In genomic region chr15:90859234-90860131, GRCh38 we compare ENCODE assay signal across 14 cellular contexts. TPM values are rescaled to one million over a fixed set of nuclear protein-coding genes. Genes with fewer than 3 reads are reported as not detected.
DNase-seq lines count a peak whose midpoint lies in the region; ATAC-seq, FAIRE-seq and TF ChIP-seq lines count a peak whose summit lies in the region.
"Had no signal": no experiment of that assay in that cellular context is flagged by ENCODE, and none has a peak within 500 bp of the region (broad histone marks: within the 10 kb centered on the region; RNA-seq: fewer than 3 reads in every experiment).

No MANE protein-coding gene starts in this region.

- intact Hi-C loops in activated CD8-positive, alpha-beta T cell treated with anti-CD3 and anti-CD28 coated beads for 36 hours (cut with micrococcal nuclease): no loop called here
- intact Hi-C loops in HepG2 (cut with micrococcal nuclease; ENCODE audit: unreplicated experiment): loop anchor here (1.0 kb wide), 1 partner anchor 27 kb away; no protein-coding TSS in a partner anchor
- intact Hi-C loops in Calu3 (cut with micrococcal nuclease; ENCODE audit: unreplicated experiment): no loop called here

- H3K27me3 Mint-ChIP-seq in H9 (ENCODE audit: low read depth): no peaks in the 10 kb centered on the region
- H3K27me3 Mint-ChIP-seq in activated CD8-positive, alpha-beta T cell treated with anti-CD3 and anti-CD28 coated beads for 36 hours: no peaks in the 10 kb centered on the region
- no peaks in the 10 kb centered on the region for H3K27me3 Mint-ChIP-seq in Calu3 (ENCODE audit: unreplicated experiment)
- H3K27me3 Mint-ChIP-seq: type B pancreatic cell had no signal

- no CpG with 5 or more reads among the region's 10 CpGs for WGBS in H9 (ENCODE audit: extremely low coverage, insufficient read length, low lambda C conversion rate)
- WGBS in HepG2 (ENCODE audit: low lambda C conversion rate): 6% methylated on average over 8 of the region's 10 CpGs

- H3K4me3 ChIP-seq in BLaER1 treated with 17β-estradiol and CSF1 and Interleukin-3, amounts not matched to agents 10 nM and 100 nM: no peak overlapping the region
- peak overlapping the region; percentile 4 to 43 (median 10); a peak in 3 of 6 replicates for H3K4me3 ChIP-seq in HepG2 (replicated peaks in 1 of 3; ENCODE audit: insufficient read depth in 1 of 3, low read depth in 2 of 3, low read length in 3 of 3)
- H3K4me3 ChIP-seq: ascending aorta had no signal

- peak overlapping the region; percentile 72 for H3K18ac ChIP-seq in H9 (ENCODE audit: insufficient read length, low read depth, low read length)

- H3K36me3 ChIP-seq in BLaER1 treated with 17β-estradiol and CSF1 and Interleukin-3, amounts not matched to agents 10 nM and 100 nM: no peaks in the 10 kb centered on the region; a peak in 1 of 22 replicates
- H3K36me3 ChIP-seq in HepG2 (replicated peaks in 1 of 2; ENCODE audit: control insufficient read depth in 1 of 2, insufficient read depth in 2 of 2, low read length in 2 of 2): no peaks in the 10 kb centered on the region
- H3K36me3 ChIP-seq: ascending aorta had no signal

- H3K23me2 ChIP-seq in H9 (ENCODE audit: insufficient read length, low read depth, low read length, poor library complexity, severe bottlenecking): no peaks in the 10 kb centered on the region

- H3K4me3 Mint-ChIP-seq in H9 (peak overlapping the region in 1 of 2 experiments; percentile 1; a peak in 1 of 5 replicates), Calu3 (ENCODE audit: low read depth, unreplicated experiment) (no peak overlapping the region)
- no peak overlapping the region for H3K4me3 Mint-ChIP-seq in activated CD8-positive, alpha-beta T cell treated with anti-CD3 and anti-CD28 coated beads for 36 hours
- H3K4me3 Mint-ChIP-seq: type B pancreatic cell had no signal

- H3K14ac ChIP-seq in H9 (ENCODE audit: insufficient read depth, low read length): peak overlapping the region; percentile 1; the same call in 1 of the 2 replicates

- no peak overlapping the region for H4K8ac ChIP-seq in H9 (replicated peaks; ENCODE audit: insufficient read length, low read depth, low read length)

- no peaks in the 10 kb centered on the region for H3K9me3 ChIP-seq in BLaER1 treated with 17β-estradiol and CSF1 and Interleukin-3, amounts not matched to agents 10 nM and 100 nM (replicated peaks in 1 of 11)
- H3K9me3 ChIP-seq in H9 (ENCODE audit: control insufficient read depth, low read depth, low read length) (no peaks in the 10 kb centered on the region), HepG2 (ENCODE audit: low read length) (no peaks in the 10 kb centered on the region)
- H3K9me3 ChIP-seq: ascending aorta had no signal

- TF ChIP-seq CTCF in H9 (conservative IDR thresholded peaks at IDR 0.05) (no peak), HepG2 (CRISPR knock-in tag; IDR thresholded peaks at IDR 0.05) (peak; percentile 66), Calu3 (IDR thresholded peaks at IDR 0.05; ENCODE audit: unreplicated experiment) (no peak)
- TF ChIP-seq CTCF in activated CD8-positive, alpha-beta T cell treated with anti-CD3 and anti-CD28 coated beads for 36 hours (IDR thresholded peaks at IDR 0.05): no peak

- no peak overlapping the region for H2BK20ac ChIP-seq in H9 (ENCODE audit: low read depth, low read length, poor library complexity, severe bottlenecking)

- H2BK12ac ChIP-seq in H9 (ENCODE audit: insufficient read length, low read depth, low read length): no peak overlapping the region

- no peak overlapping the region for H4K91ac ChIP-seq in H9 (ENCODE audit: insufficient read length, low read depth, low read length)

- H4K20me1 ChIP-seq in BLaER1 treated with 17β-estradiol and CSF1 and Interleukin-3, amounts not matched to agents 10 nM and 100 nM: no peaks in the 10 kb centered on the region
- no peaks in the 10 kb centered on the region for H4K20me1 ChIP-seq in H9 (ENCODE audit: control insufficient read depth, insufficient read depth, insufficient read length)
- 0 out of 2 replicates have a peak, but pooled peaks cover 2% of the 10 kb centered on the region for H4K20me1 ChIP-seq in HepG2 (ENCODE audit: insufficient read depth, low read length)

- in situ Hi-C loops in HepG2 (cut with HindIII; ENCODE audit: extremely low pct_ligation_motif_present, low pct_unique_long_range_greater_than_20kb): no loop called here

- peak overlapping the region in 7 of 11 experiments; percentile 25 to 66 (median 61); a peak in 12 of 22 replicates for H3K4me2 ChIP-seq in BLaER1 treated with 17β-estradiol and CSF1 and Interleukin-3, amounts not matched to agents 10 nM and 100 nM
- H3K4me2 ChIP-seq in H9 (ENCODE audit: insufficient read depth, insufficient read length, low read length): no peak overlapping the region
- H3K4me2 ChIP-seq in HepG2 (ENCODE audit: low read depth, low read length): peak overlapping the region; percentile 69

- no peak overlapping the region for H3T11ph ChIP-seq in H9 (ENCODE audit: low read length)

- H3K9ac ChIP-seq in BLaER1 treated with 17β-estradiol and CSF1 and Interleukin-3, amounts not matched to agents 10 nM and 100 nM: peak overlapping the region in 3 of 11 experiments; percentile 7 to 23 (median 18); a peak in 1 of 22 replicates
- H3K9ac ChIP-seq in H9 (ENCODE audit: extremely low read depth, insufficient read length, low read length) (no peak overlapping the region), HepG2 (ENCODE audit: insufficient read depth, low read depth, low read length) (peak overlapping the region; percentile 19; the same call in 1 of the 2 replicates)

- H3K27ac Mint-ChIP-seq in H9 (peak overlapping the region; percentile 34 to 81 (median 59); a peak in 5 of 7 replicates), Calu3 (ENCODE audit: unreplicated experiment) (no peak overlapping the region)
- H3K27ac Mint-ChIP-seq in activated CD8-positive, alpha-beta T cell treated with anti-CD3 and anti-CD28 coated beads for 36 hours: peak overlapping the region; percentile 40
- H3K27ac Mint-ChIP-seq: type B pancreatic cell had no signal

- H2BK15ac ChIP-seq in H9 (ENCODE audit: low read depth, low read length): no peak overlapping the region

- H3K27ac ChIP-seq in BLaER1 treated with 17β-estradiol and CSF1 and Interleukin-3, amounts not matched to agents 10 nM and 100 nM: peak overlapping the region in 2 of 11 experiments; percentile 20 to 37; a peak in 3 of 22 replicates
- H3K27ac ChIP-seq in H9 (ENCODE audit: insufficient read length, low read depth, low read length): no peak overlapping the region
- H3K27ac ChIP-seq in HepG2 (ENCODE audit: extremely low read length, insufficient read depth, low read length): peak overlapping the region; percentile 34
- H3K27ac ChIP-seq: ascending aorta had no signal

- no peak for ATAC-seq in activated CD8-positive, alpha-beta T cell treated with anti-CD3 and anti-CD28 coated beads for 36 hours
- ATAC-seq in HepG2 (peak; percentile 57), HG02623 (IDR thresholded peaks at IDR 0.05; ENCODE audit: unreplicated experiment) (no peak), HG03520 (IDR thresholded peaks at IDR 0.05; ENCODE audit: unreplicated experiment) (no peak), HG03457 (IDR thresholded peaks at IDR 0.05; ENCODE audit: unreplicated experiment) (no peak)
- ATAC-seq: activated CD4-positive, CD25-positive, alpha-beta regulatory T cell treated with anti-CD3 and anti-CD28 coated beads, Interleukin-2, amount 50 U/mL, for 24 hours had no signal

- FAIRE-seq in HepG2 (lab: Jason Lieb, UNC): peak; percentile 66
- FAIRE-seq: endothelial cell of umbilical vein had no signal

- no peak overlapping the region for H4K5ac ChIP-seq in H9 (ENCODE audit: insufficient read length, low read depth, low read length)

- no peaks in the 10 kb centered on the region; a peak in 1 of 5 replicates for H3K9me3 Mint-ChIP-seq in H9
- H3K9me3 Mint-ChIP-seq in activated CD8-positive, alpha-beta T cell treated with anti-CD3 and anti-CD28 coated beads for 36 hours: no peaks in the 10 kb centered on the region
- H3K9me3 Mint-ChIP-seq in Calu3 (ENCODE audit: low read depth, unreplicated experiment): no peaks in the 10 kb centered on the region
- H3K9me3 Mint-ChIP-seq: type B pancreatic cell had no signal

- peaks cover 8 to 9% of the 10 kb centered on the region in 2 experiments for H3K4me1 Mint-ChIP-seq in H9
- H3K4me1 Mint-ChIP-seq in activated CD8-positive, alpha-beta T cell treated with anti-CD3 and anti-CD28 coated beads for 36 hours (ENCODE audit: low read depth): peaks cover 47% of the 10 kb centered on the region
- H3K4me1 Mint-ChIP-seq in Calu3 (ENCODE audit: low read depth, unreplicated experiment): peaks cover 21% of the 10 kb centered on the region

- no peaks in the 10 kb centered on the region for H3K27me3 ChIP-seq in BLaER1 treated with 17β-estradiol and CSF1 and Interleukin-3, amounts not matched to agents 10 nM and 100 nM
- H3K27me3 ChIP-seq in H9 (ENCODE audit: insufficient read depth, low read length): no peaks in the 10 kb centered on the region
- H3K27me3 ChIP-seq in HepG2 (ENCODE audit: control insufficient read depth in 1 of 2, insufficient read depth in 2 of 2, low read length in 2 of 2): peaks cover 2 to 12% of the 10 kb centered on the region in 2 experiments; a peak in 2 of 5 replicates
- H3K27me3 ChIP-seq: ascending aorta had no signal

- no peak; a peak in 1 of 4 replicates for TF ChIP-seq EP300 in HepG2 (IDR thresholded peaks at IDR 0.05; ENCODE audit: low read depth in 2 of 2, low read length in 2 of 2)
- TF ChIP-seq EP300 in HepG2 (CRISPR knock-in tag; IDR thresholded peaks at IDR 0.05; ENCODE audit: borderline replicate concordance): no peak; the same call in 1 of the 2 replicates

- BruUV-seq in HepG2 (replicated peaks; lab: Mats Ljungman, UMichigan): no TSS peak
- no TSS peak for BruUV-seq in Calu3 (replicated peaks; lab: Mats Ljungman, UMichigan)

- peak; percentile 64 for TF ChIP-seq RAD21 in HepG2 (CRISPR knock-in tag; IDR thresholded peaks at IDR 0.05)

- H3K79me1 ChIP-seq in H9 (ENCODE audit: insufficient read depth, low read depth, low read length, poor library complexity, severe bottlenecking): no peaks in the 10 kb centered on the region

- H2BK120ac ChIP-seq in H9 (ENCODE audit: low read depth, low read length, poor library complexity, severe bottlenecking): no peak overlapping the region

- TF ChIP-seq POLR2A in HepG2 (IDR thresholded peaks at IDR 0.05; ENCODE audit: insufficient read depth in 1 of 2, low read depth in 2 of 2, low read length in 2 of 2): no peak

- CTCF ChIA-PET in activated CD8-positive, alpha-beta T cell treated with anti-CD3 and anti-CD28 coated beads for 36 hours (lab: Charles Lee): interaction anchor here (2.9 kb wide), 1 partner anchor 26 kb away, joined by 15 read pairs; no protein-coding TSS in a partner anchor
- CTCF ChIA-PET in HepG2 (lab: Yijun Ruan, JAX; ENCODE audit: low intra/inter-chr PET ratio, low total read pairs): interaction anchor here (1.2 kb wide), 1 partner anchor 26 kb away, joined by 13 read pairs; no protein-coding TSS in a partner anchor
- CTCF ChIA-PET in Calu3 (lab: Charles Lee): interaction anchor here (0.7 to 1.0 kb wide), 3 partner anchors 11 to 26 kb away, joined by 3 to 7 read pairs (median 6); no protein-coding TSS in a partner anchor

- POLR2A ChIA-PET in activated CD8-positive, alpha-beta T cell treated with anti-CD3 and anti-CD28 coated beads for 36 hours (lab: Charles Lee): interaction anchor here (1.2 to 2.4 kb wide), 2 partner anchors 11 to 22 kb away, joined by 5 to 6 read pairs; no protein-coding TSS in a partner anchor
- POLR2A ChIA-PET in HepG2 (lab: Yijun Ruan, JAX): interaction anchor here (0.5 to 3.6 kb wide), 12 partner anchors 11 to 472 kb away, joined by 3 to 65 read pairs (median 4); partner anchors contain the start of genes FES, HDDC3, MAN2A2 and UNC45A

- H2AK5ac ChIP-seq in H9 (ENCODE audit: insufficient read length, low read length): no peak overlapping the region

- no peak overlapping the region for H3K56ac ChIP-seq in H9 (ENCODE audit: insufficient read length, low read depth, low read length)

- no peaks in the 10 kb centered on the region for H3K79me2 ChIP-seq in H9 (ENCODE audit: insufficient read depth, low read length)
- H3K79me2 ChIP-seq in HepG2 (ENCODE audit: insufficient read depth, low read length): no peaks in the 10 kb centered on the region

- H3K4me1 ChIP-seq in BLaER1 treated with 17β-estradiol and CSF1 and Interleukin-3, amounts not matched to agents 10 nM and 100 nM: peaks cover under 1 to 57% (median 32%) of the 10 kb centered on the region in 10 experiments; a peak in 19 of 20 replicates
- peaks cover 2% of the 10 kb centered on the region; the same call in 1 of the 2 replicates for H3K4me1 ChIP-seq in H9 (ENCODE audit: insufficient read depth, low read length)
- peaks cover 91% of the 10 kb centered on the region for H3K4me1 ChIP-seq in HepG2 (ENCODE audit: insufficient read depth, low read length)
- H3K4me1 ChIP-seq: ascending aorta had no signal

- no peaks in the 10 kb centered on the region for H3K36me3 Mint-ChIP-seq in H9 (ENCODE audit: insufficient read depth in 1 of 3, low read depth in 3 of 3)
- no peaks in the 10 kb centered on the region for H3K36me3 Mint-ChIP-seq in activated CD8-positive, alpha-beta T cell treated with anti-CD3 and anti-CD28 coated beads for 36 hours (ENCODE audit: low read depth)
- no peaks in the 10 kb centered on the region for H3K36me3 Mint-ChIP-seq in Calu3 (ENCODE audit: insufficient read depth, unreplicated experiment)
- H3K36me3 Mint-ChIP-seq: type B pancreatic cell had no signal

- H3K23ac ChIP-seq in H9 (ENCODE audit: insufficient read length, low read depth, low read length): no peak overlapping the region

- H2AFZ ChIP-seq in H9 (ENCODE audit: low read length) (peak overlapping the region; percentile 46), HepG2 (ENCODE audit: low read length) (no peak overlapping the region)

- H2BK5ac ChIP-seq in H9 (ENCODE audit: insufficient read length, low read length): no peak overlapping the region

- DNase-seq in H9 (peak; percentile 67), HepG2 (ENCODE audit: low spot score) (peak; percentile 71), Calu3 (no peak)
- DNase-seq in activated CD8-positive, alpha-beta T cell treated with anti-CD3 and anti-CD28 coated beads for 36 hours: peak; percentile 1
- DNase-seq: DMS 273 treated with DMSO at 0.1 percent for 48 hours, NCI-H1105 had no signal

- H3K4ac ChIP-seq in H9 (ENCODE audit: low read depth, low read length): no peak overlapping the region

RNA-seq across cellular contexts. Expression of gene FURIN, which starts 8.9 kb away (rescaled TPM):
- 35.1 and 35.7 TPM in 2 replicates for total RNA-seq in H9 (2021)
- total RNA-seq in activated CD8-positive, alpha-beta T cell treated with anti-CD3 and anti-CD28 coated beads for 36 hours: 100 to 1,000 TPM; 111 to 117 TPM
- total RNA-seq in HepG2 (2016; rRNA removed; fragmentation: Illumina TruSeq; extraction: Trizol): 13.9 and 17.4 TPM in 2 replicates
- 4.7 and 4.8 TPM in 2 replicates for total RNA-seq in HepG2 (2016; cell fraction: cytosol; rRNA removed; fragmentation: Illumina TruSeq; extraction: Trizol; ENCODE audit: low read depth)
- total RNA-seq in HepG2 (2016; cell fraction: insoluble cytoplasmic fraction; rRNA removed; fragmentation: Illumina TruSeq; extraction: Trizol): 10.1 and 18.5 TPM in 2 replicates
- 20.5 and 21.4 TPM in 2 replicates for total RNA-seq in HepG2 (2016; cell fraction: membrane; rRNA removed; fragmentation: Illumina TruSeq; extraction: Trizol)
- 17.5 and 19.5 TPM in 2 replicates for total RNA-seq in HepG2 (2016; cell fraction: nucleus; rRNA removed; fragmentation: Illumina TruSeq; extraction: Trizol)
- polyA plus RNA-seq in HepG2 (2011; rRNA removed): 15.2 and 17.3 TPM in 2 replicates
- 12.0 and 18.4 TPM in 2 replicates for polyA plus RNA-seq in HepG2 (2011; cell fraction: cytosol; rRNA removed)
- polyA plus RNA-seq in HepG2 (2011; cell fraction: nucleus; rRNA removed): 17.2 and 23.0 TPM in 2 replicates
- 4.4 and 15.3 TPM in 2 replicates for polyA plus RNA-seq in HepG2 (2012)
- 6.3 and 6.4 TPM in 2 replicates for polyA plus RNA-seq in HepG2 (2016; cell fraction: cytosol; fragmentation: Illumina TruSeq; extraction: Trizol; ENCODE audit: low read depth)
- polyA plus RNA-seq in HepG2 (2016; cell fraction: insoluble cytoplasmic fraction; fragmentation: Illumina TruSeq; extraction: Trizol; ENCODE audit: low read depth): 14.6 and 21.4 TPM in 2 replicates
- polyA plus RNA-seq in HepG2 (2016; cell fraction: membrane; fragmentation: Illumina TruSeq; extraction: Trizol; ENCODE audit: low read depth): 19.0 and 20.4 TPM in 2 replicates
- 32.9 and 35.2 TPM in 2 replicates for polyA plus RNA-seq in HepG2 (2016; cell fraction: nucleus; fragmentation: Illumina TruSeq; extraction: Trizol; ENCODE audit: insufficient read depth, low read depth)
- polyA minus RNA-seq in HepG2 (2011; rRNA and poly(A)+ RNA removed; ENCODE audit: low replicate concordance): 33.9 and 45.0 TPM in 2 replicates
- 15.8 and 17.1 TPM in 2 replicates for polyA minus RNA-seq in HepG2 (2011; cell fraction: cytosol; rRNA and poly(A)+ RNA removed)
- 6.1 and 8.6 TPM in 2 replicates for polyA minus RNA-seq in HepG2 (2011; cell fraction: nucleus; rRNA and poly(A)+ RNA removed)
- total RNA-seq in Calu3 (2022): 61.7 and 76.6 TPM in 2 replicates

RNA-seq across cellular contexts. Expression of gene FES, which starts 24.8 kb away (rescaled TPM):
- total RNA-seq in H9 (2021) (6.5 and 6.7 TPM in 2 replicates), HepG2 (2016; rRNA removed; fragmentation: Illumina TruSeq; extraction: Trizol) (8.5 and 9.5 TPM in 2 replicates), Calu3 (2022) (1.6 and 1.7 TPM in 2 replicates)
- 1 to 10 TPM; 4.1 to 4.6 TPM for total RNA-seq in activated CD8-positive, alpha-beta T cell treated with anti-CD3 and anti-CD28 coated beads for 36 hours
- total RNA-seq in HepG2 (2016; cell fraction: cytosol; rRNA removed; fragmentation: Illumina TruSeq; extraction: Trizol; ENCODE audit: low read depth): 3.0 and 3.5 TPM in 2 replicates
- total RNA-seq in HepG2 (2016; cell fraction: insoluble cytoplasmic fraction; rRNA removed; fragmentation: Illumina TruSeq; extraction: Trizol): 9.6 TPM in 2 replicates
- 3.8 and 4.7 TPM in 2 replicates for total RNA-seq in HepG2 (2016; cell fraction: membrane; rRNA removed; fragmentation: Illumina TruSeq; extraction: Trizol)
- 5.2 and 5.4 TPM in 2 replicates for total RNA-seq in HepG2 (2016; cell fraction: nucleus; rRNA removed; fragmentation: Illumina TruSeq; extraction: Trizol)
- polyA plus RNA-seq in HepG2 (2011; rRNA removed): 4.0 and 4.3 TPM in 2 replicates
- polyA plus RNA-seq in HepG2 (2011; cell fraction: cytosol; rRNA removed): 2.8 and 5.7 TPM in 2 replicates
- polyA plus RNA-seq in HepG2 (2011; cell fraction: nucleus; rRNA removed): 13.7 and 22.6 TPM in 2 replicates
- 1.3 and 1.7 TPM in 2 replicates for polyA plus RNA-seq in HepG2 (2012)
- polyA plus RNA-seq in HepG2 (2016; cell fraction: cytosol; fragmentation: Illumina TruSeq; extraction: Trizol; ENCODE audit: low read depth): 3.0 TPM in 2 replicates
- 6.1 and 6.9 TPM in 2 replicates for polyA plus RNA-seq in HepG2 (2016; cell fraction: insoluble cytoplasmic fraction; fragmentation: Illumina TruSeq; extraction: Trizol; ENCODE audit: low read depth)
- polyA plus RNA-seq in HepG2 (2016; cell fraction: membrane; fragmentation: Illumina TruSeq; extraction: Trizol; ENCODE audit: low read depth): 2.4 TPM in 2 replicates
- 8.5 and 10.3 TPM in 2 replicates for polyA plus RNA-seq in HepG2 (2016; cell fraction: nucleus; fragmentation: Illumina TruSeq; extraction: Trizol; ENCODE audit: insufficient read depth, low read depth)
- polyA minus RNA-seq in HepG2 (2011; rRNA and poly(A)+ RNA removed; ENCODE audit: low replicate concordance): 0.37 and 5.3 TPM in 2 replicates
- polyA minus RNA-seq in HepG2 (2011; cell fraction: cytosol; rRNA and poly(A)+ RNA removed): 1.7 and 1.8 TPM in 2 replicates
- 5.1 and 6.2 TPM in 2 replicates for polyA minus RNA-seq in HepG2 (2011; cell fraction: nucleus; rRNA and poly(A)+ RNA removed)

RNA-seq across cellular contexts. Expression of gene MAN2A2, which starts 43.6 kb away (rescaled TPM):
- total RNA-seq in H9 (2021) (25.3 and 27.4 TPM in 2 replicates), HepG2 (2016; rRNA removed; fragmentation: Illumina TruSeq; extraction: Trizol) (6.7 and 17.5 TPM in 2 replicates), Calu3 (2022) (56.1 and 58.5 TPM in 2 replicates)
- 10 to 100 TPM; 85.0 to 87.7 TPM for total RNA-seq in activated CD8-positive, alpha-beta T cell treated with anti-CD3 and anti-CD28 coated beads for 36 hours
- total RNA-seq in HepG2 (2016; cell fraction: cytosol; rRNA removed; fragmentation: Illumina TruSeq; extraction: Trizol; ENCODE audit: low read depth): 8.9 and 9.3 TPM in 2 replicates
- total RNA-seq in HepG2 (2016; cell fraction: insoluble cytoplasmic fraction; rRNA removed; fragmentation: Illumina TruSeq; extraction: Trizol): 5.6 and 21.4 TPM in 2 replicates
- 9.6 and 10.0 TPM in 2 replicates for total RNA-seq in HepG2 (2016; cell fraction: membrane; rRNA removed; fragmentation: Illumina TruSeq; extraction: Trizol)
- total RNA-seq in HepG2 (2016; cell fraction: nucleus; rRNA removed; fragmentation: Illumina TruSeq; extraction: Trizol): 31.3 and 36.5 TPM in 2 replicates
- 43.8 and 51.5 TPM in 2 replicates for polyA plus RNA-seq in HepG2 (2011; rRNA removed)
- 18.4 and 29.4 TPM in 2 replicates for polyA plus RNA-seq in HepG2 (2011; cell fraction: cytosol; rRNA removed)
- 296 and 398 TPM in 2 replicates for polyA plus RNA-seq in HepG2 (2011; cell fraction: nucleus; rRNA removed)
- polyA plus RNA-seq in HepG2 (2012): 13.2 and 18.7 TPM in 2 replicates
- 1.5 and 2.3 TPM in 2 replicates for polyA plus RNA-seq in HepG2 (2016; cell fraction: cytosol; fragmentation: Illumina TruSeq; extraction: Trizol; ENCODE audit: low read depth)
- 7.9 and 9.3 TPM in 2 replicates for polyA plus RNA-seq in HepG2 (2016; cell fraction: insoluble cytoplasmic fraction; fragmentation: Illumina TruSeq; extraction: Trizol; ENCODE audit: low read depth)
- polyA plus RNA-seq in HepG2 (2016; cell fraction: membrane; fragmentation: Illumina TruSeq; extraction: Trizol; ENCODE audit: low read depth): 5.8 and 8.8 TPM in 2 replicates
- 117 and 126 TPM in 2 replicates for polyA plus RNA-seq in HepG2 (2016; cell fraction: nucleus; fragmentation: Illumina TruSeq; extraction: Trizol; ENCODE audit: insufficient read depth, low read depth)
- polyA minus RNA-seq in HepG2 (2011; rRNA and poly(A)+ RNA removed; ENCODE audit: low replicate concordance): 46.3 and 58.9 TPM in 2 replicates
- polyA minus RNA-seq in HepG2 (2011; cell fraction: cytosol; rRNA and poly(A)+ RNA removed): 16.2 and 16.4 TPM in 2 replicates
- 38.2 and 38.5 TPM in 2 replicates for polyA minus RNA-seq in HepG2 (2011; cell fraction: nucleus; rRNA and poly(A)+ RNA removed)

Comparison
In these comparisons a context has a peak if more than half of its experiments do, and no peak if none do; other contexts are left out.
1. H3K4me3 ChIP-seq: peak in HepG2 (3 of 3); none in BLaER1 treated with 17β-estradiol and CSF1 and Interleukin-3, amounts not matched to agents 10 nM and 100 nM (0 of 10).